23 cellular contexts compared by ENCODE assay signal in genomic region chr11:78731008-78731407, GRCh38.
DNase-seq lines count a peak whose midpoint lies in the region; ATAC-seq and TF ChIP-seq lines count a peak whose summit lies in the region.
"Had no signal": no experiment of that assay in that cellular context is flagged by ENCODE, and none has a peak within 500 bp of the region (broad histone marks: within the 10 kb centered on the region; RNA-seq: fewer than 3 reads in every experiment).

No MANE protein-coding gene starts in this region.

- no peaks in the 10 kb centered on the region for H3K4me1 Mint-ChIP-seq in CD4-positive, alpha-beta T cell (ENCODE audit: low read depth)
- H3K4me1 Mint-ChIP-seq: activated naive CD8-positive, alpha-beta T cell treated with anti-CD3 and anti-CD28 coated beads, Interleukin-2, amount 50 U/mL, for 24 hours; naive thymus-derived CD4-positive, alpha-beta T cell; stimulated activated memory B cell treated with anti-CD40 and anti-IgM and Interleukin-4, amounts not matched to agents 10 μg/mL and 1 μg/mL and 100 μg/mL, for 72 hours had no signal

- no peak overlapping the region for H3K27ac Mint-ChIP-seq in CD4-positive, alpha-beta T cell
- H3K27ac Mint-ChIP-seq: activated naive CD8-positive, alpha-beta T cell treated with anti-CD3 and anti-CD28 coated beads, Interleukin-2, amount 50 U/mL, for 24 hours; activated T-helper 2 cell treated with anti-CD3 and anti-CD28 coated beads, Interferon-gamma antibody, Interleukin-2, Interleukin-4, amounts not matched to agents 10 μg/mL and 5 μg/mL and 100 μg/mL, durations not matched to agents 14 hours and 24 hours and 36 hours; dendritic cell treated with granulocyte-macrophage colony-stimulating factor and Interleukin-4, amounts not matched to agents 40 ng/mL and 50 ng/mL, for 4 days; naive thymus-derived CD4-positive, alpha-beta T cell; stimulated activated memory B cell treated with anti-CD40 and anti-IgM and Interleukin-4, amounts not matched to agents 10 μg/mL and 1 μg/mL and 100 μg/mL, for 72 hours had no signal

- H2BK5ac ChIP-seq in mesenchymal stem cell (ENCODE audit: low read depth, low read length, poor library complexity, severe bottlenecking) = no peak overlapping the region

- CTCF ChIA-PET in CD4-positive, alpha-beta T cell (lab: Charles Lee) = no interaction called here

- 67% methylated on average over 3 of the region's 3 CpGs for WGBS in mesenchymal stem cell

- H2BK15ac ChIP-seq in mesenchymal stem cell (ENCODE audit: low read depth, poor library complexity, severe bottlenecking) = no peak overlapping the region

- no peak overlapping the region for H3K4me3 ChIP-seq in choroid plexus epithelial cell (ENCODE audit: low read depth, low read length)
- H3K4me3 ChIP-seq in mesenchymal stem cell (ENCODE audit: insufficient read depth in 1 of 2, low read depth in 1 of 2, low read length in 2 of 2) = no peak overlapping the region
- H3K4me3 ChIP-seq: breast epithelium, PC-9, sigmoid colon had no signal

- H3K27ac ChIP-seq in mesenchymal stem cell (ENCODE audit: low read length, poor library complexity, severe bottlenecking) = no peak overlapping the region
- no peak overlapping the region for H3K27ac ChIP-seq in CD4-positive, alpha-beta T cell (ENCODE audit: low read depth, low read length)
- H3K27ac ChIP-seq: breast epithelium, PC-9, sigmoid colon had no signal

- TF ChIP-seq CTCF in choroid plexus epithelial cell (conservative IDR thresholded peaks at IDR 0.05; ENCODE audit: low read depth, low read length) = no peak
- no peak for TF ChIP-seq CTCF in CD4-positive, alpha-beta T cell (IDR thresholded peaks at IDR 0.05)

- no peak overlapping the region for H2BK120ac ChIP-seq in mesenchymal stem cell (ENCODE audit: low read depth, low read length)

- peak; percentile 31 for DNase-seq in COR-L47 (lab: John Stamatoyannopoulos, UW)
- DNase-seq in NCI-H146 (lab: John Stamatoyannopoulos, UW) = peak; percentile 53
- DNase-seq in choroid plexus epithelial cell (ENCODE audit: low read depth) = peak; percentile 35
- DNase-seq in mesenchymal stem cell = peak; percentile 42
- DNase-seq in SIG-M5 treated with dmso at 0.1 percent for 504 hours (lab: John Stamatoyannopoulos, UW; ENCODE audit: unreplicated experiment) = no peak
- DNase-seq in CD4-positive, alpha-beta T cell = no peak
- DNase-seq in left ventricle myocardium superior = no peak
- DNase-seq: activated CD4-positive, alpha-beta T cell treated with anti-CD3 and anti-CD28 coated beads, Interleukin-2, amount 50 U/mL, for 1 hour; activated naive CD8-positive, alpha-beta T cell treated with anti-CD3 and anti-CD28 coated beads, Interleukin-2, amount 50 U/mL, for 24 hours; hypothalamus; islet precursor cell; mesendoderm; naive thymus-derived CD4-positive, alpha-beta T cell; NCI-H1048; NCI-H2171 treated with DMSO at 0.1 percent for 48 hours; PC-9; SIG-M5; sigmoid colon had no signal

- no peaks in the 10 kb centered on the region for H3K36me3 Mint-ChIP-seq in CD4-positive, alpha-beta T cell (ENCODE audit: low read depth)
- H3K36me3 Mint-ChIP-seq: naive thymus-derived CD4-positive, alpha-beta T cell; stimulated activated memory B cell treated with anti-CD40 and anti-IgM and Interleukin-4, amounts not matched to agents 10 μg/mL and 1 μg/mL and 100 μg/mL, for 72 hours had no signal

- H2BK12ac ChIP-seq in mesenchymal stem cell (ENCODE audit: low read length in 2 of 2) = no peak overlapping the region

- H4K91ac ChIP-seq in mesenchymal stem cell (ENCODE audit: low read length) = no peak overlapping the region

- no peak overlapping the region for H4K8ac ChIP-seq in mesenchymal stem cell (ENCODE audit: low read length)

- H3K4ac ChIP-seq in mesenchymal stem cell (ENCODE audit: low read depth in 1 of 2, low read length in 2 of 2) = no peak overlapping the region

- H3K27me3 ChIP-seq in mesenchymal stem cell (ENCODE audit: control insufficient read depth in 1 of 2, insufficient read depth in 1 of 2, low read length in 2 of 2) = no peaks in the 10 kb centered on the region
- H3K27me3 ChIP-seq in CD4-positive, alpha-beta T cell (ENCODE audit: control insufficient read depth, insufficient read depth, low read length) = no peaks in the 10 kb centered on the region
- H3K27me3 ChIP-seq: breast epithelium, sigmoid colon had no signal

- H3K27me3 Mint-ChIP-seq in CD4-positive, alpha-beta T cell = peaks cover 9% of the 10 kb centered on the region

- no peak overlapping the region for H3K14ac ChIP-seq in mesenchymal stem cell (ENCODE audit: low read length in 2 of 2)

- no peaks in the 10 kb centered on the region for H3K4me1 ChIP-seq in mesenchymal stem cell (ENCODE audit: control insufficient read depth, insufficient read depth, low read depth, low read length)
- H3K4me1 ChIP-seq: breast epithelium, sigmoid colon had no signal

- H3K9me3 ChIP-seq in mesenchymal stem cell (ENCODE audit: control insufficient read depth, low read length) = no peaks in the 10 kb centered on the region
- no peaks in the 10 kb centered on the region for H3K9me3 ChIP-seq in CD4-positive, alpha-beta T cell (ENCODE audit: control insufficient read depth, low read length)
- H3K9me3 ChIP-seq: breast epithelium, sigmoid colon had no signal

- intact Hi-C loops in CD4-positive, alpha-beta T cell (cut with DNase I, micrococcal nuclease) = no loop called here
- intact Hi-C loops in left ventricle myocardium superior (cut with micrococcal nuclease) = no loop called here

- no peak for ATAC-seq in CD4-positive, alpha-beta T cell (ENCODE audit: poor library complexity)
- ATAC-seq in left ventricle myocardium superior = no peak
- ATAC-seq: activated naive CD8-positive, alpha-beta T cell treated with anti-CD3 and anti-CD28 coated beads, Interleukin-2, amount 50 U/mL, for 24 hours; HCT116; naive thymus-derived CD4-positive, alpha-beta T cell; stimulated activated memory B cell treated with anti-CD40 and anti-IgM and Interleukin-4, amounts not matched to agents 10 μg/mL and 1 μg/mL and 100 μg/mL, for 72 hours had no signal

- H3K9me3 Mint-ChIP-seq in CD4-positive, alpha-beta T cell = no peaks in the 10 kb centered on the region
- H3K9me3 Mint-ChIP-seq: activated naive CD8-positive, alpha-beta T cell treated with anti-CD3 and anti-CD28 coated beads, Interleukin-2, amount 50 U/mL, for 24 hours; activated T-helper 2 cell treated with anti-CD3 and anti-CD28 coated beads, Interferon-gamma antibody, Interleukin-2, Interleukin-4, amounts not matched to agents 10 μg/mL and 5 μg/mL and 100 μg/mL, durations not matched to agents 14 hours and 24 hours and 36 hours; dendritic cell treated with granulocyte-macrophage colony-stimulating factor and Interleukin-4, amounts not matched to agents 40 ng/mL and 50 ng/mL, for 4 days; naive thymus-derived CD4-positive, alpha-beta T cell; stimulated activated memory B cell treated with anti-CD40 and anti-IgM and Interleukin-4, amounts not matched to agents 10 μg/mL and 1 μg/mL and 100 μg/mL, for 72 hours had no signal

- no peak overlapping the region for H3K23ac ChIP-seq in mesenchymal stem cell (ENCODE audit: low read length in 2 of 2)

- no peaks in the 10 kb centered on the region for H3K79me1 ChIP-seq in mesenchymal stem cell (replicated peaks; ENCODE audit: low read length, poor library complexity, severe bottlenecking)

- no peak overlapping the region for H2AK5ac ChIP-seq in mesenchymal stem cell (ENCODE audit: low read length, severe bottlenecking)

- no peak overlapping the region for H3K4me3 Mint-ChIP-seq in CD4-positive, alpha-beta T cell
- H3K4me3 Mint-ChIP-seq: activated naive CD8-positive, alpha-beta T cell treated with anti-CD3 and anti-CD28 coated beads, Interleukin-2, amount 50 U/mL, for 24 hours; dendritic cell treated with granulocyte-macrophage colony-stimulating factor and Interleukin-4, amounts not matched to agents 40 ng/mL and 50 ng/mL, for 4 days; naive thymus-derived CD4-positive, alpha-beta T cell; stimulated activated memory B cell treated with anti-CD40 and anti-IgM and Interleukin-4, amounts not matched to agents 10 μg/mL and 1 μg/mL and 100 μg/mL, for 72 hours had no signal

- H3K36me3 ChIP-seq in mesenchymal stem cell (ENCODE audit: control insufficient read depth in 1 of 2, insufficient read depth in 2 of 2, low read depth in 1 of 2, low read length in 2 of 2) = peaks cover 2 to 11% of the 10 kb centered on the region in 2 experiments
- H3K36me3 ChIP-seq: breast epithelium, sigmoid colon had no signal

- H3K4me2 ChIP-seq in mesenchymal stem cell (ENCODE audit: low read length, poor library complexity, severe bottlenecking) = no peak overlapping the region
- H3K4me2 ChIP-seq: PC-9 had no signal

- POLR2A ChIA-PET in CD4-positive, alpha-beta T cell (lab: Charles Lee) = no interaction called here

- no peak overlapping the region for H3K18ac ChIP-seq in mesenchymal stem cell (ENCODE audit: low read depth in 1 of 2, low read length in 2 of 2)

- H3K9ac ChIP-seq in mesenchymal stem cell (ENCODE audit: low read length) = no peak overlapping the region

- no peak overlapping the region for H2AFZ ChIP-seq in mesenchymal stem cell (ENCODE audit: low read depth, low read length)
- H2AFZ ChIP-seq: PC-9 had no signal

Comparison
In these comparisons a context has a peak if more than half of its experiments do, and no peak if none do; other contexts are left out.
1. DNase-seq: peak in COR-L47 (single experiment), NCI-H146 (single experiment), choroid plexus epithelial cell (single experiment) and mesenchymal stem cell (single experiment); none in SIG-M5 treated with dmso at 0.1 percent for 504 hours (single experiment), CD4-positive, alpha-beta T cell (0 of 10) and left ventricle myocardium superior (single experiment).